1 cellular context compared by ENCODE assay signal in the genomic region with DNA sequence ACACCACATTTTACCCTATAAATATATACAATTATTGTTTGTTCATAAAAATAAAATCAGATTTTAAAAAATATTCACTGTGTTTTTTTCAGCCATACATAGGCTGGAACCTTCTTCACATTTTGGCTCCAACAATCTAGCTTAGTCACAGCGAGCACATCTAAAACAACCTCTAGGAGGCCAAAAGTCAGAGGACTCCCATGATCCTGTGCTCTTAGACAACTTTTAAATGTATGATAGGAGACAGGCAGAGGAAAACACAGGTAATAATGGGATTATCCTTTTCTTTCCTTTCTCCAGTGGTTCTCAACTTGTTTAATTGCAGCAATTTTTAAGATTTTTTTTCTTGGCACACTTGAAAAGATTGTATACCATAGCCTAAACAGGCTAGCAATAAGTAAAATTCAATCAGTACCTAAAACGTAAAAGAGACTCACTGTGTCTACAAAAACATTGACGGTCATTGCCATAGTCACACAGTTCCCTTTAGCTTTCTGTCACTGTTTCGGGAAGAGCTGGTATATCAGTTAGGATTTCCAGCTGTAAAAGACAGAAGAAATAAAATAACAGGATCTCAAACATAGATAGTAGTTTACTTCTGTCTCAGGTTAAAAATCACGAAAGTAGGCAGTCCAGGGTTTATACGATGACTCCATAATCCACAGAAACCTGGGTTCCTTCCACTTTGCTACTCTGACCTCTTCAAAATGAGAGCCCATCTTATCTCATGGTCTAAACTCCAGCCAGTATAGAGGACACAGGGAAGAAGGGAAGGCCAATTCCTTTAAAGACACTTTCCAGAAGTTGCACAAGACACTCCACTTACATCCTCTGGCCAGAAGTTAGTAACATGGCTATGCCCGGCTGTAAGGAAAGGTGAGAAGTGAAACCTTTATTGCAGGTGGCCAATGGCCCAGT.
TF ChIP-seq lines count a peak whose summit lies in the region.

No MANE protein-coding gene starts in this region.

TF ChIP-seq in K562, 482 proteins besides CTCF, POLR2A, EP300 and RAD21 (continued from another document and continues in another):
- TF ChIP-seq, protein P1, sequence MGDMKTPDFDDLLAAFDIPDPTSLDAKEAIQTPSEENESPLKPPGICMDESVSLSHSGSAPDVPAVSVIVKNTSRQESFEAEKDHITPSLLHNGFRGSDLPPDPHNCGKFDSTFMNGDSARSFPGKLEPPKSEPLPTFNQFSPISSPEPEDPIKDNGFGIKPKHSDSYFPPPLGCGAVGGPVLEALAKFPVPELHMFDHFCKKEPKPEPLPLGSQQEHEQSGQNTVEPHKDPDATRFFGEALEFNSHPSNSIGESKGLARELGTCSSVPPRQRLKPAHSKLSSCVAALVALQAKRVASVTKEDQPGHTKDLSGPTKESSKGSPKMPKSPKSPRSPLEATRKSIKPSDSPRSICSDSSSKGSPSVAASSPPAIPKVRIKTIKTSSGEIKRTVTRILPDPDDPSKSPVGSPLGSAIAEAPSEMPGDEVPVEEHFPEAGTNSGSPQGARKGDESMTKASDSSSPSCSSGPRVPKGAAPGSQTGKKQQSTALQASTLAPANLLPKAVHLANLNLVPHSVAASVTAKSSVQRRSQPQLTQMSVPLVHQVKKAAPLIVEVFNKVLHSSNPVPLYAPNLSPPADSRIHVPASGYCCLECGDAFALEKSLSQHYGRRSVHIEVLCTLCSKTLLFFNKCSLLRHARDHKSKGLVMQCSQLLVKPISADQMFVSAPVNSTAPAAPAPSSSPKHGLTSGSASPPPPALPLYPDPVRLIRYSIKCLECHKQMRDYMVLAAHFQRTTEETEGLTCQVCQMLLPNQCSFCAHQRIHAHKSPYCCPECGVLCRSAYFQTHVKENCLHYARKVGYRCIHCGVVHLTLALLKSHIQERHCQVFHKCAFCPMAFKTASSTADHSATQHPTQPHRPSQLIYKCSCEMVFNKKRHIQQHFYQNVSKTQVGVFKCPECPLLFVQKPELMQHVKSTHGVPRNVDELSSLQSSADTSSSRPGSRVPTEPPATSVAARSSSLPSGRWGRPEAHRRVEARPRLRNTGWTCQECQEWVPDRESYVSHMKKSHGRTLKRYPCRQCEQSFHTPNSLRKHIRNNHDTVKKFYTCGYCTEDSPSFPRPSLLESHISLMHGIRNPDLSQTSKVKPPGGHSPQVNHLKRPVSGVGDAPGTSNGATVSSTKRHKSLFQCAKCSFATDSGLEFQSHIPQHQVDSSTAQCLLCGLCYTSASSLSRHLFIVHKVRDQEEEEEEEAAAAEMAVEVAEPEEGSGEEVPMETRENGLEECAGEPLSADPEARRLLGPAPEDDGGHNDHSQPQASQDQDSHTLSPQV (IDR thresholded peaks at IDR 0.05): peak; percentile 89
- TF ChIP-seq, protein P2, sequence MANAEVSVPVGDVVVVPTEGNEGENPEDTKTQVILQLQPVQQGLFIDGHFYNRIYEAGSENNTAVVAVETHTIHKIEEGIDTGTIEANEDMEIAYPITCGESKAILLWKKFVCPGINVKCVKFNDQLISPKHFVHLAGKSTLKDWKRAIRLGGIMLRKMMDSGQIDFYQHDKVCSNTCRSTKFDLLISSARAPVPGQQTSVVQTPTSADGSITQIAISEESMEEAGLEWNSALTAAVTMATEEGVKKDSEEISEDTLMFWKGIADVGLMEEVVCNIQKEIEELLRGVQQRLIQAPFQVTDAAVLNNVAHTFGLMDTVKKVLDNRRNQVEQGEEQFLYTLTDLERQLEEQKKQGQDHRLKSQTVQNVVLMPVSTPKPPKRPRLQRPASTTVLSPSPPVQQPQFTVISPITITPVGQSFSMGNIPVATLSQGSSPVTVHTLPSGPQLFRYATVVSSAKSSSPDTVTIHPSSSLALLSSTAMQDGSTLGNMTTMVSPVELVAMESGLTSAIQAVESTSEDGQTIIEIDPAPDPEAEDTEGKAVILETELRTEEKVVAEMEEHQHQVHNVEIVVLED (CRISPR knock-in tag; IDR thresholded peaks at IDR 0.05): no peak
- TF ChIP-seq NR2C2 (CRISPR knock-in tag; IDR thresholded peaks at IDR 0.05) (no peak), NR2C2 (tag; IDR thresholded peaks at IDR 0.05) (0 out of 2 replicates have a peak, but pooled peaks have one; percentile 29), ZNF212 (CRISPR knock-in tag; IDR thresholded peaks at IDR 0.05) (no peak), ZNF384 (IDR thresholded peaks at IDR 0.05; ENCODE audit: low read depth, low read length) (no peak), SAFB2 (IDR thresholded peaks at IDR 0.05; ENCODE audit: borderline replicate concordance, low read depth, low read length, severe bottlenecking) (no peak), TRIM28 (IDR thresholded peaks at IDR 0.05) (no peak), ZNF311 (CRISPR knock-in tag; IDR thresholded peaks at IDR 0.05) (no peak), RNF2 (IDR thresholded peaks at IDR 0.05) (peak; percentile 88; the same call in 1 of the 2 replicates), ZKSCAN8 (CRISPR knock-in tag; IDR thresholded peaks at IDR 0.05) (no peak), ILK (tag; IDR thresholded peaks at IDR 0.05; ENCODE audit: borderline replicate concordance, low read depth) (no peak), SNRNP70 (optimal IDR thresholded peaks at IDR 0.05; ENCODE audit: low read depth, low read length) (no peak), PHTF2 (CRISPR knock-in tag; IDR thresholded peaks at IDR 0.05) (no peak), MXI1 (IDR thresholded peaks at IDR 0.05; ENCODE audit: low read depth, low read length) (0 out of 2 replicates have a peak, but pooled peaks have one; percentile 39), HLTF (IDR thresholded peaks at IDR 0.05) (no peak), BRD9 (IDR thresholded peaks at IDR 0.05; ENCODE audit: low read depth, partially characterized antibody) (no peak), SMARCC2 (IDR thresholded peaks at IDR 0.05; ENCODE audit: low read depth) (no peak), RBM14 (IDR thresholded peaks at IDR 0.05; ENCODE audit: borderline replicate concordance, insufficient read depth, low read depth, low read length) (no peak), RBFOX2 (IDR thresholded peaks at IDR 0.05; ENCODE audit: low read depth, low read length) (peak; percentile 70), MECOM (CRISPR knock-in tag; IDR thresholded peaks at IDR 0.05) (no peak), GTF2F1 (IDR thresholded peaks at IDR 0.05; ENCODE audit: low read depth, low read length) (peak; percentile 92), BACH1 (tag; IDR thresholded peaks at IDR 0.05) (peak; percentile 56), RBBP5 (IDR thresholded peaks at IDR 0.05; ENCODE audit: borderline replicate concordance, insufficient read depth, low read length, poor library complexity, severe bottlenecking) (no peak), ADNP (tag; IDR thresholded peaks at IDR 0.05) (no peak), ZNF41 (CRISPR knock-in tag; conservative IDR thresholded peaks at IDR 0.05) (no peak), GTF2A2 (tag; IDR thresholded peaks at IDR 0.05) (peak; percentile 88), MEF2D (tag; conservative IDR thresholded peaks at IDR 0.05; ENCODE audit: low read depth) (no peak), PCBP1 (IDR thresholded peaks at IDR 0.05; ENCODE audit: low read depth, low read length, poor library complexity, severe bottlenecking) (no peak), HSF4 (CRISPR knock-in tag; IDR thresholded peaks at IDR 0.05; ENCODE audit: borderline replicate concordance) (no peak)
- TF ChIP-seq, protein P3, sequence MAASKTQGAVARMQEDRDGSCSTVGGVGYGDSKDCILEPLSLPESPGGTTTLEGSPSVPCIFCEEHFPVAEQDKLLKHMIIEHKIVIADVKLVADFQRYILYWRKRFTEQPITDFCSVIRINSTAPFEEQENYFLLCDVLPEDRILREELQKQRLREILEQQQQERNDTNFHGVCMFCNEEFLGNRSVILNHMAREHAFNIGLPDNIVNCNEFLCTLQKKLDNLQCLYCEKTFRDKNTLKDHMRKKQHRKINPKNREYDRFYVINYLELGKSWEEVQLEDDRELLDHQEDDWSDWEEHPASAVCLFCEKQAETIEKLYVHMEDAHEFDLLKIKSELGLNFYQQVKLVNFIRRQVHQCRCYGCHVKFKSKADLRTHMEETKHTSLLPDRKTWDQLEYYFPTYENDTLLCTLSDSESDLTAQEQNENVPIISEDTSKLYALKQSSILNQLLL (CRISPR knock-in tag; IDR thresholded peaks at IDR 0.05; ENCODE audit: borderline replicate concordance): no peak
- TF ChIP-seq, protein P4, sequence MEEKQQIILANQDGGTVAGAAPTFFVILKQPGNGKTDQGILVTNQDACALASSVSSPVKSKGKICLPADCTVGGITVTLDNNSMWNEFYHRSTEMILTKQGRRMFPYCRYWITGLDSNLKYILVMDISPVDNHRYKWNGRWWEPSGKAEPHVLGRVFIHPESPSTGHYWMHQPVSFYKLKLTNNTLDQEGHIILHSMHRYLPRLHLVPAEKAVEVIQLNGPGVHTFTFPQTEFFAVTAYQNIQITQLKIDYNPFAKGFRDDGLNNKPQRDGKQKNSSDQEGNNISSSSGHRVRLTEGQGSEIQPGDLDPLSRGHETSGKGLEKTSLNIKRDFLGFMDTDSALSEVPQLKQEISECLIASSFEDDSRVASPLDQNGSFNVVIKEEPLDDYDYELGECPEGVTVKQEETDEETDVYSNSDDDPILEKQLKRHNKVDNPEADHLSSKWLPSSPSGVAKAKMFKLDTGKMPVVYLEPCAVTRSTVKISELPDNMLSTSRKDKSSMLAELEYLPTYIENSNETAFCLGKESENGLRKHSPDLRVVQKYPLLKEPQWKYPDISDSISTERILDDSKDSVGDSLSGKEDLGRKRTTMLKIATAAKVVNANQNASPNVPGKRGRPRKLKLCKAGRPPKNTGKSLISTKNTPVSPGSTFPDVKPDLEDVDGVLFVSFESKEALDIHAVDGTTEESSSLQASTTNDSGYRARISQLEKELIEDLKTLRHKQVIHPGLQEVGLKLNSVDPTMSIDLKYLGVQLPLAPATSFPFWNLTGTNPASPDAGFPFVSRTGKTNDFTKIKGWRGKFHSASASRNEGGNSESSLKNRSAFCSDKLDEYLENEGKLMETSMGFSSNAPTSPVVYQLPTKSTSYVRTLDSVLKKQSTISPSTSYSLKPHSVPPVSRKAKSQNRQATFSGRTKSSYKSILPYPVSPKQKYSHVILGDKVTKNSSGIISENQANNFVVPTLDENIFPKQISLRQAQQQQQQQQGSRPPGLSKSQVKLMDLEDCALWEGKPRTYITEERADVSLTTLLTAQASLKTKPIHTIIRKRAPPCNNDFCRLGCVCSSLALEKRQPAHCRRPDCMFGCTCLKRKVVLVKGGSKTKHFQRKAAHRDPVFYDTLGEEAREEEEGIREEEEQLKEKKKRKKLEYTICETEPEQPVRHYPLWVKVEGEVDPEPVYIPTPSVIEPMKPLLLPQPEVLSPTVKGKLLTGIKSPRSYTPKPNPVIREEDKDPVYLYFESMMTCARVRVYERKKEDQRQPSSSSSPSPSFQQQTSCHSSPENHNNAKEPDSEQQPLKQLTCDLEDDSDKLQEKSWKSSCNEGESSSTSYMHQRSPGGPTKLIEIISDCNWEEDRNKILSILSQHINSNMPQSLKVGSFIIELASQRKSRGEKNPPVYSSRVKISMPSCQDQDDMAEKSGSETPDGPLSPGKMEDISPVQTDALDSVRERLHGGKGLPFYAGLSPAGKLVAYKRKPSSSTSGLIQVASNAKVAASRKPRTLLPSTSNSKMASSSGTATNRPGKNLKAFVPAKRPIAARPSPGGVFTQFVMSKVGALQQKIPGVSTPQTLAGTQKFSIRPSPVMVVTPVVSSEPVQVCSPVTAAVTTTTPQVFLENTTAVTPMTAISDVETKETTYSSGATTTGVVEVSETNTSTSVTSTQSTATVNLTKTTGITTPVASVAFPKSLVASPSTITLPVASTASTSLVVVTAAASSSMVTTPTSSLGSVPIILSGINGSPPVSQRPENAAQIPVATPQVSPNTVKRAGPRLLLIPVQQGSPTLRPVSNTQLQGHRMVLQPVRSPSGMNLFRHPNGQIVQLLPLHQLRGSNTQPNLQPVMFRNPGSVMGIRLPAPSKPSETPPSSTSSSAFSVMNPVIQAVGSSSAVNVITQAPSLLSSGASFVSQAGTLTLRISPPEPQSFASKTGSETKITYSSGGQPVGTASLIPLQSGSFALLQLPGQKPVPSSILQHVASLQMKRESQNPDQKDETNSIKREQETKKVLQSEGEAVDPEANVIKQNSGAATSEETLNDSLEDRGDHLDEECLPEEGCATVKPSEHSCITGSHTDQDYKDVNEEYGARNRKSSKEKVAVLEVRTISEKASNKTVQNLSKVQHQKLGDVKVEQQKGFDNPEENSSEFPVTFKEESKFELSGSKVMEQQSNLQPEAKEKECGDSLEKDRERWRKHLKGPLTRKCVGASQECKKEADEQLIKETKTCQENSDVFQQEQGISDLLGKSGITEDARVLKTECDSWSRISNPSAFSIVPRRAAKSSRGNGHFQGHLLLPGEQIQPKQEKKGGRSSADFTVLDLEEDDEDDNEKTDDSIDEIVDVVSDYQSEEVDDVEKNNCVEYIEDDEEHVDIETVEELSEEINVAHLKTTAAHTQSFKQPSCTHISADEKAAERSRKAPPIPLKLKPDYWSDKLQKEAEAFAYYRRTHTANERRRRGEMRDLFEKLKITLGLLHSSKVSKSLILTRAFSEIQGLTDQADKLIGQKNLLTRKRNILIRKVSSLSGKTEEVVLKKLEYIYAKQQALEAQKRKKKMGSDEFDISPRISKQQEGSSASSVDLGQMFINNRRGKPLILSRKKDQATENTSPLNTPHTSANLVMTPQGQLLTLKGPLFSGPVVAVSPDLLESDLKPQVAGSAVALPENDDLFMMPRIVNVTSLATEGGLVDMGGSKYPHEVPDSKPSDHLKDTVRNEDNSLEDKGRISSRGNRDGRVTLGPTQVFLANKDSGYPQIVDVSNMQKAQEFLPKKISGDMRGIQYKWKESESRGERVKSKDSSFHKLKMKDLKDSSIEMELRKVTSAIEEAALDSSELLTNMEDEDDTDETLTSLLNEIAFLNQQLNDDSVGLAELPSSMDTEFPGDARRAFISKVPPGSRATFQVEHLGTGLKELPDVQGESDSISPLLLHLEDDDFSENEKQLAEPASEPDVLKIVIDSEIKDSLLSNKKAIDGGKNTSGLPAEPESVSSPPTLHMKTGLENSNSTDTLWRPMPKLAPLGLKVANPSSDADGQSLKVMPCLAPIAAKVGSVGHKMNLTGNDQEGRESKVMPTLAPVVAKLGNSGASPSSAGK (IDR thresholded peaks at IDR 0.05): 0 out of 2 replicates have a peak, but pooled peaks have one; percentile 13
- TF ChIP-seq, protein P5, sequence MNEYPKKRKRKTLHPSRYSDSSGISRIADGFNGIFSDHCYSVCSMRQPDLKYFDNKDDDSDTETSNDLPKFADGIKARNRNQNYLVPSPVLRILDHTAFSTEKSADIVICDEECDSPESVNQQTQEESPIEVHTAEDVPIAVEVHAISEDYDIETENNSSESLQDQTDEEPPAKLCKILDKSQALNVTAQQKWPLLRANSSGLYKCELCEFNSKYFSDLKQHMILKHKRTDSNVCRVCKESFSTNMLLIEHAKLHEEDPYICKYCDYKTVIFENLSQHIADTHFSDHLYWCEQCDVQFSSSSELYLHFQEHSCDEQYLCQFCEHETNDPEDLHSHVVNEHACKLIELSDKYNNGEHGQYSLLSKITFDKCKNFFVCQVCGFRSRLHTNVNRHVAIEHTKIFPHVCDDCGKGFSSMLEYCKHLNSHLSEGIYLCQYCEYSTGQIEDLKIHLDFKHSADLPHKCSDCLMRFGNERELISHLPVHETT (CRISPR knock-in tag; conservative IDR thresholded peaks at IDR 0.05 in 1 of 2, IDR thresholded peaks at IDR 0.05 in 1 of 2): 0 out of 4 replicates have a peak, but pooled peaks of 1 of the 2 experiments have one; percentile 33
- TF ChIP-seq, protein P6, sequence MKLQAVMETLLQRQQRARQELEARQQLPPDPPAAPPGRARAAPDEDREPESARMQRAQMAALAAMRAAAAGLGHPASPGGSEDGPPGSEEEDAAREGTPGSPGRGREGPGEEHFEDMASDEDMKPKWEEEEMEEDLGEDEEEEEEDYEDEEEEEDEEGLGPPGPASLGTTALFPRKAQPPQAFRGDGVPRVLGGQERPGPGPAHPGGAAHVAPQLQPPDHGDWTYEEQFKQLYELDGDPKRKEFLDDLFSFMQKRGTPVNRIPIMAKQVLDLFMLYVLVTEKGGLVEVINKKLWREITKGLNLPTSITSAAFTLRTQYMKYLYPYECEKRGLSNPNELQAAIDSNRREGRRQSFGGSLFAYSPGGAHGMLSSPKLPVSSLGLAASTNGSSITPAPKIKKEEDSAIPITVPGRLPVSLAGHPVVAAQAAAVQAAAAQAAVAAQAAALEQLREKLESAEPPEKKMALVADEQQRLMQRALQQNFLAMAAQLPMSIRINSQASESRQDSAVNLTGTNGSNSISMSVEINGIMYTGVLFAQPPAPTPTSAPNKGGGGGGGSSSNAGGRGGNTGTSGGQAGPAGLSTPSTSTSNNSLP (IDR thresholded peaks at IDR 0.05; ENCODE audit: borderline replicate concordance, low read depth, low read length): no peak
